ENCODE assay signal across 8 cellular contexts in the genomic region with DNA sequence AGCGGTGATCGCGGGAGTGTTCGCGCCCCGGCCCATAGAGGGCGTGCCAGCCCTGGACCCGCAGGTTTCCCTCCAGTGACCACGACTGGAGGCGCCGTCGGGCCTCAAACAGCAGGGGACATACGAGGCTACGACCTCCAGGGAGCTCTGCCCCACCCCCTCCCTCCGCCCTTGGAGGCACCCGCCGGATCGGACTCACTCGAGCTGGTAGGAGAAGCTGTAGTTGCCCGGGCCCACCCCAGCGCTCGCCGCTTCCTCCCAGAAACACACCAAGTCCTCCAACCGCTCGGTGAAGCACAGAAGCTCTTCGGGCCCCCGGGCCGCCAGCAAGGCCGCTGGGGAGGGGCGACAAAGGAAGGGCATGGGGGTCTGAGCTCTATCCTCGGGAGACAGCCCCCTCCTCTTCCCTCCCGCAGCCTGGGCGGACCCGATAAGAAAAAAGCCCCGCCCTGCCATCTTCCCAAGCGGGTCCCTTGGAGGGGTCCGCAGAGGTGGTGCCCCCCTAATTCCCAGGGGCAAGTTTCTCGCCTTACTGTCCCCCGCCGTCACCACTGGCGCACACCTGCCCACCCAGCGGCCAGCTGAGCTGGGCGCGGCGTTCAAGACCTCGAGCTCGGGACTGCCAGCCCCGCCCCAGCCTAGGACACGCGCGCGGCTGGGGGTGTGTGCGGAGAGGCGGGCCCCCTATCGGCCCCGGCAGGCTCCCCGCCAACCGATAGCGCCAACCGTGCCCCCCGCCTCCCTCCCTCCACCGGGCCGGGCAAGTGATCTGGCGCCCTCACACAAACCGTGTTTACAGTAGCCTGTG. TPM values are rescaled to one million over a fixed set of nuclear protein-coding genes. Genes with fewer than 3 reads are reported as not detected.
A peak's percentile ranks its signal among the peaks of the same experiment; 100 is the strongest.
DNase-seq lines count a peak whose midpoint lies in the region; ATAC-seq and TF ChIP-seq lines count a peak whose summit lies in the region.

No MANE protein-coding gene starts in this region.

- no peaks in the 10 kb centered on the region for H3K9me3 ChIP-seq in RWPE2 (ENCODE audit: severe bottlenecking)

- ATAC-seq in RWPE2 (ENCODE audit: low read depth): peak; percentile 2; the same call in 1 of the 3 replicates

- peaks cover 5% of the 10 kb centered on the region; the same call in 1 of the 2 replicates for H3K36me3 ChIP-seq in RWPE2 (ENCODE audit: low read depth)

- no peaks in the 10 kb centered on the region for H3K9me3 Mint-ChIP-seq in immature natural killer cell

- H3K4me3 ChIP-seq in RWPE2 (ENCODE audit: severe bottlenecking) (peak overlapping the region; percentile 38), astrocyte of the spinal cord (ENCODE audit: low read depth, low read length) (peak overlapping the region; percentile 2)

- H3K4me1 ChIP-seq in RWPE2 (ENCODE audit: insufficient read depth, poor library complexity, severe bottlenecking): peaks cover 13% of the 10 kb centered on the region

- no peak for TF ChIP-seq CTCF in C4-2B (conservative IDR thresholded peaks at IDR 0.05)
- peak; percentile 63 for TF ChIP-seq CTCF in RWPE2 (IDR thresholded peaks at IDR 0.05; ENCODE audit: poor library complexity, severe bottlenecking)
- peak; percentile 65 for TF ChIP-seq CTCF in astrocyte of the spinal cord (IDR thresholded peaks at IDR 0.05; ENCODE audit: low read depth, low read length)

- DNase-seq in HK-2 (ENCODE audit: unreplicated experiment) (peak; percentile 74), RWPE2 (ENCODE audit: low spot score) (peak; percentile 67), astrocyte of the spinal cord (ENCODE audit: low read depth, low spot score) (no peak), immature natural killer cell (peak; percentile 39 to 52 (median 42)), RKO (ENCODE audit: low spot score) (no peak), cerebellar nuclear complex (lab: John Stamatoyannopoulos, UW) (no peak)
- peak; percentile 41 for DNase-seq in stimulated activated CD4-positive, alpha-beta T cell treated with anti-CD3 and anti-CD28 coated beads, Interleukin-4, amount 100 ng/mL, for 1 hour

- H3K36me3 Mint-ChIP-seq in immature natural killer cell: no peaks in the 10 kb centered on the region

- H3K27ac Mint-ChIP-seq in immature natural killer cell: peak overlapping the region in 4 of 6 donors; percentile 85 to 100 (median 88)

- H3K27ac ChIP-seq in C4-2B: peak overlapping the region; percentile 69
- H3K27ac ChIP-seq in RWPE2 (ENCODE audit: poor library complexity, severe bottlenecking): no peak overlapping the region

- H3K27me3 Mint-ChIP-seq in immature natural killer cell (ENCODE audit: low read depth in 3 of 3): peaks cover 11 to 25% (median 20%) of the 10 kb centered on the region in 3 donors

- peak overlapping the region; percentile 56 to 72 (median 65) for H3K4me3 Mint-ChIP-seq in immature natural killer cell

- in situ Hi-C loops in astrocyte of the spinal cord (cut with HindIII; ENCODE audit: low sequenced_read_pairs): no loop called here

- no peaks in the 10 kb centered on the region for H3K27me3 ChIP-seq in RWPE2 (ENCODE audit: insufficient read depth, poor library complexity, severe bottlenecking)

- peaks cover 28 to 29% of the 10 kb centered on the region in 2 donors for H3K4me1 Mint-ChIP-seq in immature natural killer cell

RNA-seq across cellular contexts. Expression of gene EPOR, which starts 1.0 kb away (rescaled TPM):
- 1 to 10 TPM; 3.6 to 5.8 (median 5.4) TPM for polyA plus RNA-seq in immature natural killer cell

RNA-seq across cellular contexts. Expression of gene SWSAP1, which starts 8.6 kb away (rescaled TPM):
- 1 to 10 TPM; 7.0 to 8.7 (median 8.3) TPM for polyA plus RNA-seq in immature natural killer cell

RNA-seq across cellular contexts. Expression of gene PLPPR2, which starts 27.9 kb away (rescaled TPM):
- 1 to 10 TPM; 1.2 to 2.7 (median 1.8) TPM for polyA plus RNA-seq in immature natural killer cell

RNA-seq across cellular contexts. Expression of gene RGL3, which starts 36.0 kb away (rescaled TPM):
- not detected for polyA plus RNA-seq in immature natural killer cell

RNA-seq across cellular contexts. Expression of gene CCDC159, which starts 36.8 kb away (rescaled TPM):
- 10 to 100 TPM; 26.5 to 32.4 (median 28.8) TPM for polyA plus RNA-seq in immature natural killer cell

Comparison
In these comparisons a context has a peak if more than half of its experiments do, and no peak if none do; other contexts are left out.
1. DNase-seq: peak in HK-2 (single experiment), RWPE2 (single experiment), immature natural killer cell (3 of 3) and stimulated activated CD4-positive, alpha-beta T cell treated with anti-CD3 and anti-CD28 coated beads, Interleukin-4, amount 100 ng/mL, for 1 hour (single experiment); none in astrocyte of the spinal cord (single experiment), RKO (single experiment) and cerebellar nuclear complex (0 of 2).